Comparison of ENCODE assay signal across 10 cellular contexts in genomic region chr17:82603981-82604448, GRCh38. TPM values are rescaled to one million over a fixed set of nuclear protein-coding genes. Genes with fewer than 3 reads are reported as not detected.
DNase-seq lines count a peak whose midpoint lies in the region; ATAC-seq, FAIRE-seq and TF ChIP-seq lines count a peak whose summit lies in the region.
"Had no signal": no experiment of that assay in that cellular context is flagged by ENCODE, and none has a peak within 500 bp of the region (broad histone marks: within the 10 kb centered on the region; RNA-seq: fewer than 3 reads in every experiment).

No MANE protein-coding gene starts in this region.

- no TSS peak for BruUV-seq in GM12878 (replicated peaks; lab: Mats Ljungman, UMichigan)

- no peak for FAIRE-seq in GM12878 (lab: Jason Lieb, UNC)
- FAIRE-seq: A204.1 had no signal

- POLR2A ChIA-PET in GM12878 (lab: Charles Lee) = interaction anchor here (0.7 kb wide), 1 partner anchor 742 kb away, joined by 4 read pairs; no protein-coding TSS in a partner anchor

- no peak for TF ChIP-seq EP300 in GM12878 (IDR thresholded peaks at IDR 0.05; ENCODE audit: borderline replicate concordance in 1 of 2, control insufficient read depth in 1 of 2, low read depth in 2 of 2, low read length in 2 of 2)

- SMC1A ChIA-PET in GM12878 (lab: Charles Lee; ENCODE audit: uncharacterized antibody, unreplicated experiment) = no interaction called here

- no peaks in the 10 kb centered on the region; the same call in 1 of the 2 replicates for H3K79me2 ChIP-seq in GM12878 (ENCODE audit: control insufficient read depth, insufficient read depth, low read length)

- CTCF ChIA-PET in GM12878 (lab: Yijun Ruan, JAX) = no interaction called here

- WGBS in GM12878 (ENCODE audit: insufficient coverage, insufficient replicate concordance, low lambda C conversion rate, missing lambda C conversion rate) = 93% methylated on average over 18 of the region's 18 CpGs

- ATAC-seq in GM12878 (peak; percentile 49), HG03378 (IDR thresholded peaks at IDR 0.05; ENCODE audit: unreplicated experiment) (no peak)
- ATAC-seq: Panc1 had no signal

- H4K20me1 ChIP-seq in GM12878 (ENCODE audit: control insufficient read depth, insufficient read depth) = peaks cover 3% of the 10 kb centered on the region; the same call in 1 of the 2 replicates

- H3K4me2 ChIP-seq in GM12878 (ENCODE audit: control insufficient read depth, insufficient read depth) = no peak overlapping the region

- H3K27ac ChIP-seq in GM12878 (ENCODE audit: control insufficient read depth, insufficient read depth) = no peak overlapping the region

- peak; percentile 39 for DNase-seq in SIG-M5 treated with dmso at 0.1 percent for 504 hours (lab: John Stamatoyannopoulos, UW; ENCODE audit: unreplicated experiment)
- no peak for DNase-seq in SIG-M5 (lab: John Stamatoyannopoulos, UW)
- no peak for DNase-seq in GM12878 (ENCODE audit: low read depth, low spot score)
- peak; percentile 67 for DNase-seq in iris pigment epithelial cell (ENCODE audit: low read depth)
- DNase-seq in superior temporal gyrus (ENCODE audit: extremely low spot score) = peak; percentile 75
- DNase-seq in NCI-H2029 treated with DMSO at 0.1 percent for 48 hours (lab: John Stamatoyannopoulos, UW) = no peak
- DNase-seq in NCI-H446 treated with DMSO at 0.1 percent for 48 hours (lab: John Stamatoyannopoulos, UW) = no peak

- peaks cover 19% of the 10 kb centered on the region for H3K4me1 ChIP-seq in GM12878 (ENCODE audit: control insufficient read depth, insufficient read depth, low read length)

- no peak overlapping the region for H3K9ac ChIP-seq in GM12878 (ENCODE audit: control insufficient read depth, insufficient read depth, low read length)

- no peak for TF ChIP-seq CTCF in GM12878 (IDR thresholded peaks at IDR 0.05 in 2 of 3, conservative IDR thresholded peaks at IDR 0.05 in 1 of 3; ENCODE audit: control insufficient read depth in 2 of 3, extremely low read depth in 1 of 3, insufficient read depth in 1 of 3, low read depth in 3 of 3, low read length in 3 of 3)

- H3K4me3 ChIP-seq in GM12878 = no peak overlapping the region

- H2AFZ ChIP-seq in GM12878 (ENCODE audit: control insufficient read depth, low read depth, low read length) = no peak overlapping the region

- no peak for TF ChIP-seq POLR2A in GM12878 (IDR thresholded peaks at IDR 0.05; ENCODE audit: low read depth, low read length)

- intact Hi-C loops in GM12878 (cut with micrococcal nuclease; ENCODE audit: unreplicated experiment) = no loop called here

- RAD21 ChIA-PET in GM12878 (lab: Charles Lee; ENCODE audit: unreplicated experiment) = interaction anchor here (0.5 kb wide), 1 partner anchor 260 kb away, joined by 3 read pairs; no protein-coding TSS in a partner anchor

- in situ Hi-C loops in GM12878 (cut with MboI) = no loop called here

- no peak for TF ChIP-seq RAD21 in GM12878 (IDR thresholded peaks at IDR 0.05; ENCODE audit: insufficient read depth, low read depth, low read length)

- peaks cover 25 to 34% of the 10 kb centered on the region in 2 experiments for H3K36me3 ChIP-seq in GM12878 (ENCODE audit: control insufficient read depth in 2 of 2, insufficient read depth in 2 of 2, low read length in 1 of 2)

- H3K27me3 ChIP-seq in GM12878 (replicated peaks in 1 of 2; ENCODE audit: control insufficient read depth in 2 of 2, insufficient read depth in 2 of 2, low read length in 1 of 2) = no peaks in the 10 kb centered on the region

- H3K9me3 ChIP-seq in GM12878 (replicated peaks; ENCODE audit: control insufficient read depth, insufficient read depth, low read length) = no peaks in the 10 kb centered on the region

TF ChIP-seq in GM12878, 131 proteins besides CTCF, POLR2A, EP300 and RAD21 (continues in another document):
- TF ChIP-seq ATF2 (IDR thresholded peaks at IDR 0.05; ENCODE audit: low read length) = no peak
- TF ChIP-seq USF2 (IDR thresholded peaks at IDR 0.05; ENCODE audit: borderline replicate concordance, low read depth, low read length) = peak; percentile 52; the same call in 1 of the 2 replicates
- TF ChIP-seq SPI1 (IDR thresholded peaks at IDR 0.05; ENCODE audit: borderline replicate concordance, insufficient read depth, low read depth, low read length) = 0 out of 2 replicates have a peak, but pooled peaks have one; percentile 7
- TF ChIP-seq RAD51 (IDR thresholded peaks at IDR 0.05) = peak; percentile 84
- TF ChIP-seq PRDM15 (CRISPR knock-in tag; IDR thresholded peaks at IDR 0.05) = no peak
- no peak for TF ChIP-seq CHD1 (IDR thresholded peaks at IDR 0.05; ENCODE audit: low read depth, low read length)
- TF ChIP-seq TAF1 (IDR thresholded peaks at IDR 0.05; ENCODE audit: borderline replicate concordance, low read depth, low read length) = no peak
- TF ChIP-seq PBX3 (IDR thresholded peaks at IDR 0.05; ENCODE audit: insufficient replicate concordance, low read depth, low read length) = no peak
- TF ChIP-seq YY1 (IDR thresholded peaks at IDR 0.05; ENCODE audit: low read depth, low read length) = no peak
- no peak for TF ChIP-seq TCF3 (IDR thresholded peaks at IDR 0.05; ENCODE audit: borderline replicate concordance, insufficient read depth, low read depth, low read length)
- TF ChIP-seq STAT1 (conservative IDR thresholded peaks at IDR 0.05) = no peak

RNA-seq across cellular contexts. Expression of gene WDR45B, which starts 44.2 kb away (rescaled TPM):
- total RNA-seq in GM12878 (2013; cell fraction: nucleolus; rRNA removed) = 85.3 and 88.7 TPM in 2 replicates
- total RNA-seq in GM12878 (2014; rRNA removed) (27.6 and 35.7 TPM in 2 replicates), GM12878 (2014; rRNA removed; fragmentation: Illumina TruSeq; extraction: Trizol) (20.1 and 22.7 TPM in 2 replicates), GM12878 (2021) (26.5 and 26.7 TPM in 2 replicates)
- 27.1 TPM for polyA plus RNA-seq in GM12878 (2011; ENCODE audit: low read depth)
- polyA plus RNA-seq in GM12878 (2011; rRNA removed) (66.9 and 73.7 TPM in 2 replicates), GM12878 (2014; fragmentation: Illumina TruSeq; extraction: Trizol) (20.7 and 24.4 TPM in 2 replicates), GM12878 (2014; fragmentation: Nextera tagmentation; extraction: Ambion mirVana) (1 to 10 TPM; 1.0 to 2.5 TPM), GM12878 (2014; rRNA removed) (34.4 and 37.1 TPM in 2 replicates), GM12878 (2016; fragmentation: Nextera tagmentation; extraction: Ambion mirVana) (10 to 100 TPM; 26.7 to 31.2 TPM)
- polyA plus RNA-seq in GM12878 (2011; cell fraction: cytosol; rRNA removed) = 63.8 and 67.7 TPM in 2 replicates
- 167 and 250 TPM in 2 replicates for polyA plus RNA-seq in GM12878 (2011; cell fraction: nucleus; rRNA removed)
- polyA plus RNA-seq in GM12878 (2012) = 44.4 and 51.0 TPM in 2 replicates
- polyA minus RNA-seq in GM12878 (2011; rRNA and poly(A)+ RNA removed) = 33.8 and 47.2 TPM in 2 replicates
- polyA minus RNA-seq in GM12878 (2011; cell fraction: cytosol; rRNA and poly(A)+ RNA removed) = 17.6 and 23.0 TPM in 2 replicates
- polyA minus RNA-seq in GM12878 (2011; cell fraction: nucleus; rRNA and poly(A)+ RNA removed) = 35.7 and 37.6 TPM in 2 replicates

Comparison
In these comparisons a context has a peak if more than half of its experiments do, and no peak if none do; other contexts are left out.
1. DNase-seq: peak in SIG-M5 treated with dmso at 0.1 percent for 504 hours (single experiment), iris pigment epithelial cell (single experiment) and superior temporal gyrus (single experiment); none in SIG-M5 (single experiment), GM12878 (single experiment), NCI-H2029 treated with DMSO at 0.1 percent for 48 hours (single experiment) and NCI-H446 treated with DMSO at 0.1 percent for 48 hours (single experiment).